Comparison of ENCODE assay signal across 8 cellular contexts in the genomic region with DNA sequence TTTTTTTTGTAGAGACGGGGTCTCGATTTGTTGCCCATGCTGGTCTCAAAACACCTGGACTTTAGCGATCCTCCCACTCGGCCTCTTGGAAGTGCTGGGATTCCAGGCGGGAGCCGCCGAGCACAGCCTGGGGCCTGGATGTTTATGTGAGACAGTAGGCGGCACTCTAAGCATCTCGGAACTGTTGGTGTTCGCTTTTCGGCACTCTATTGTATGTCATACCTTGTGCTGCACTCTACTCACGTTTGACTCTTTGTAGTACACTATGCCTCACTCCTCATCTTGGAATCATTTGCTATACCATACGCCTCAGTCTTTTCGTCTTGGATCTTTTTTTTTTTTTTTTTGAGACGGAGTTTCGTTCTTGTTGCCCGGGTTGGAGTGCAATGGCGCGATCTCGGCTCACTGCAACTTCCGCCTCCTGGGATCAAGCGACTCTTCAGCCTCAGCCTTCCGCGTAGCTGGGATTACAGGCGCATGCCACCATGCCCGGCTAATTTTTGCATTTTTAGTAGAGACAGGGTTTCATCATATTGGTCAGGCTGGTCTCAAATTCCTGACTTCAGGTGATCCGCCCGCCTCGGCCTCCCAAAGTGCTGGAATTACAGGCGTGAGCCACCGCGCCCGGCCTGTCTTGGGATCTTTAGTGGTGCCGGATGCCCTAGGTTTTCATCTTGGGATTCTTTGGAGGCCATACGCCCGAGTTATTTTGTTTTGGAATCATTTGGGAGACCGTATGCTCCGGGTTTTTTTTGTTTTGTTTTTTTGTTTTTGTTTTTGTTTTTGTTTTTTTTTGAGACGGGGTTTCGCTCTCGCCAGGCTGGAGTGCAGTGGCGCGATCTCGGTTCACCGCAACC. TPM values are rescaled to one million over a fixed set of nuclear protein-coding genes. Genes with fewer than 3 reads are reported as not detected.
DNase-seq lines count a peak whose midpoint lies in the region; ATAC-seq, FAIRE-seq and TF ChIP-seq lines count a peak whose summit lies in the region.

No MANE protein-coding gene starts in this region.

- TF ChIP-seq CTCF in A673 (conservative IDR thresholded peaks at IDR 0.05; ENCODE audit: low read depth, low read length): peak; percentile 40; the same call in 1 of the 2 replicates
- TF ChIP-seq CTCF in activated B cell treated with CpG ODN at 0.5 μM for 24 hours (IDR thresholded peaks at IDR 0.05): no peak

- H3K27me3 Mint-ChIP-seq in activated B cell treated with CpG ODN at 0.5 μM for 24 hours: peaks cover 32% of the 10 kb centered on the region
- H3K27me3 Mint-ChIP-seq in immature natural killer cell (ENCODE audit: low read depth in 3 of 3): peaks cover 7 to 29% (median 16%) of the 10 kb centered on the region in 3 donors

- BruUV-seq in A673 (replicated peaks; lab: Mats Ljungman, UMichigan): no TSS peak

- DNase-seq in A673 (ENCODE audit: low spot score) (peak; percentile 49), activated B cell treated with CpG ODN at 0.5 μM for 24 hours (no peak), immature natural killer cell (no peak), NK-92 (lab: John Stamatoyannopoulos, UW; ENCODE audit: unreplicated experiment) (no peak), DMS153 treated with DMSO at 0.1 percent for 48 hours (lab: John Stamatoyannopoulos, UW; ENCODE audit: unreplicated experiment) (no peak), frontal cortex (ENCODE audit: low spot score in 2 of 2) (no peak)

- ATAC-seq in GM19397 (IDR thresholded peaks at IDR 0.05; ENCODE audit: unreplicated experiment): peak; percentile 49
- ATAC-seq in activated B cell treated with CpG ODN at 0.5 μM for 24 hours (ENCODE audit: low read depth): no peak
- ATAC-seq in HG03520 (IDR thresholded peaks at IDR 0.05; ENCODE audit: unreplicated experiment): no peak

- H3K27me3 ChIP-seq in A673 (replicated peaks; ENCODE audit: insufficient read depth, low read depth, low read length, poor library complexity): peaks cover 40% of the 10 kb centered on the region

- POLR2A ChIA-PET in A673 (lab: Charles Lee; ENCODE audit: low non-redundant PET) (interaction anchor here (0.7 kb wide), 1 partner anchor 42 kb away, joined by 8 read pairs; no protein-coding TSS in a partner anchor), activated B cell treated with CpG ODN at 0.5 μM for 24 hours (lab: Charles Lee) (interaction anchor here (0.7 kb wide), 1 partner anchor 278 kb away, joined by 3 read pairs; no protein-coding TSS in a partner anchor)

- H3K36me3 ChIP-seq in A673 (ENCODE audit: insufficient read depth, low read length, poor library complexity, severe bottlenecking): no peaks in the 10 kb centered on the region

- H3K4me1 Mint-ChIP-seq in activated B cell treated with CpG ODN at 0.5 μM for 24 hours: peaks cover 26% of the 10 kb centered on the region
- H3K4me1 Mint-ChIP-seq in immature natural killer cell: peaks cover 5 to 7% of the 10 kb centered on the region in 2 donors

- H3K9me3 ChIP-seq in A673 (ENCODE audit: low read depth, low read length, poor library complexity, severe bottlenecking): no peaks in the 10 kb centered on the region

- no peak overlapping the region for H3K27ac ChIP-seq in A673 (ENCODE audit: low read depth, low read length, poor library complexity, severe bottlenecking)

- peak overlapping the region; percentile 31 for H3K4me3 ChIP-seq in A673 (ENCODE audit: low read depth, low read length, poor library complexity, severe bottlenecking)

- no peaks in the 10 kb centered on the region for H3K36me3 Mint-ChIP-seq in activated B cell treated with CpG ODN at 0.5 μM for 24 hours (ENCODE audit: low read depth)
- H3K36me3 Mint-ChIP-seq in immature natural killer cell: no peaks in the 10 kb centered on the region

- no peak for FAIRE-seq in frontal cortex (lab: Jason Lieb, UNC)

- CTCF ChIA-PET in A673 (lab: Charles Lee) (interaction anchor here (0.7 kb wide), 2 partner anchors 189 to 1104 kb away, joined by 5 to 9 read pairs; no protein-coding TSS in a partner anchor), activated B cell treated with CpG ODN at 0.5 μM for 24 hours (lab: Charles Lee) (no interaction called here)

- peak overlapping the region; percentile 77 for H3K4me3 Mint-ChIP-seq in activated B cell treated with CpG ODN at 0.5 μM for 24 hours
- peak overlapping the region; percentile 68 to 83 (median 76) for H3K4me3 Mint-ChIP-seq in immature natural killer cell

- no peaks in the 10 kb centered on the region for H3K4me1 ChIP-seq in A673 (ENCODE audit: insufficient read depth, low read length, poor library complexity, severe bottlenecking)

- intact Hi-C loops in A673 (cut with micrococcal nuclease; ENCODE audit: unreplicated experiment) (no loop called here), activated B cell treated with CpG ODN at 0.5 μM for 24 hours (cut with micrococcal nuclease) (no loop called here)

- H3K27ac Mint-ChIP-seq in activated B cell treated with CpG ODN at 0.5 μM for 24 hours (no peak overlapping the region), immature natural killer cell (no peak overlapping the region)

- H3K9me3 Mint-ChIP-seq in activated B cell treated with CpG ODN at 0.5 μM for 24 hours (no peaks in the 10 kb centered on the region), immature natural killer cell (peaks cover 0 to 10% (median 3%) of the 10 kb centered on the region in 6 donors)

RNA-seq across cellular contexts. Expression of a gene that starts 24.2 kb away (rescaled TPM):
- total RNA-seq in A673 (2021) (0.75 and 1.8 TPM in 2 replicates), activated B cell treated with CpG ODN at 0.5 μM for 24 hours (6.7 and 8.0 TPM in 2 replicates), frontal cortex (31.4 TPM)
- 1 to 10 TPM in 1 of 3 donors, under 1 TPM in 2; 0.04 to 1.3 (median 0.77) TPM for polyA plus RNA-seq in immature natural killer cell
